Comparison of ENCODE assay signal across 16 cellular contexts in the genomic region with DNA sequence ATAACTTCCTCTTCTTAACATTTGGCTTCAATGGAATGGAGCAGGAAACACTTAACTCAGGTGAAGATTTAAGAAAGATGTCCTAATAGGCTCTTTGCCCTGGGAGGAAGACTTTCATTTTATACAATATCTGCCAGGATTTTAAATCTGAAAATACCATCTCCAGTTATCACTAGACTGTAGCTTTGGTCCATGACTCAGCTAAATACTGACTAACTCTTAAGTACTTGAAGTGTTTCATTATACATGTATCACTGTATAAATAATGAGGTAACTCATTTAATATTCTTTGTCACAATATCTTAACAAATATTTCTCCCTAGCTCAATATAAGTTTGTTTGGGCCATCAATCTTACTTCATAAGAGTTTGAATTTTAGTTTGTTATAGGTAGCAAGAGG. TPM values are rescaled to one million over a fixed set of nuclear protein-coding genes. Genes with fewer than 3 reads are reported as not detected.
DNase-seq lines count a peak whose midpoint lies in the region; ATAC-seq, FAIRE-seq and TF ChIP-seq lines count a peak whose summit lies in the region.
"Had no signal": no experiment of that assay in that cellular context is flagged by ENCODE, and none has a peak within 500 bp of the region (broad histone marks: within the 10 kb centered on the region; RNA-seq: fewer than 3 reads in every experiment).

No MANE protein-coding gene starts in this region.

- no peak for FAIRE-seq in bronchial epithelial cell (lab: Jason Lieb, UNC)
- no peak for FAIRE-seq in HepG2 (lab: Jason Lieb, UNC)

- ATAC-seq in HepG2 (no peak), HG03135 (IDR thresholded peaks at IDR 0.05; ENCODE audit: unreplicated experiment) (no peak)
- ATAC-seq: Right ventricle myocardium inferior had no signal

- H3K27me3 Mint-ChIP-seq in CD14-positive monocyte (ENCODE audit: low read depth in 3 of 3), result no peaks in the 10 kb centered on the region
- H3K27me3 Mint-ChIP-seq: progenitor cell of endocrine pancreas had no signal

- no peak overlapping the region for H3K4me3 Mint-ChIP-seq in CD14-positive monocyte

- H3K9me3 ChIP-seq in HepG2 (ENCODE audit: low read length), result no peaks in the 10 kb centered on the region

- no peak for TF ChIP-seq EP300 in HepG2 (IDR thresholded peaks at IDR 0.05; ENCODE audit: low read depth in 2 of 2, low read length in 2 of 2)
- no peak for TF ChIP-seq EP300 in HepG2 (CRISPR knock-in tag; IDR thresholded peaks at IDR 0.05; ENCODE audit: borderline replicate concordance)

- H2AFZ ChIP-seq in HepG2 (ENCODE audit: low read length), result no peak overlapping the region

- in situ Hi-C loops in HepG2 (cut with HindIII; ENCODE audit: extremely low pct_ligation_motif_present, low pct_unique_long_range_greater_than_20kb), result no loop called here
- in situ Hi-C loops in KBM-7 (cut with MboI; ENCODE audit: low pct_unique_long_range_greater_than_20kb, low sequenced_read_pairs), result no loop called here

- H3K36me3 Mint-ChIP-seq in CD14-positive monocyte, result peaks cover 0 to 2% of the 10 kb centered on the region in 2 donors

- no peak overlapping the region for H3K27ac ChIP-seq in HepG2 (ENCODE audit: extremely low read length, insufficient read depth, low read length)
- H3K27ac ChIP-seq: WERI-Rb-1 had no signal

- peaks cover 0 to 7% (median 0%) of the 10 kb centered on the region in 7 donors for H3K9me3 Mint-ChIP-seq in CD14-positive monocyte

- CTCF ChIA-PET in HepG2 (lab: Yijun Ruan, JAX; ENCODE audit: low intra/inter-chr PET ratio, low total read pairs), result no interaction called here

- H3K79me2 ChIP-seq in HepG2 (ENCODE audit: insufficient read depth, low read length), result no peaks in the 10 kb centered on the region

- no peaks in the 10 kb centered on the region for H4K20me1 ChIP-seq in HepG2 (ENCODE audit: insufficient read depth, low read length)

- H3K9ac ChIP-seq in HepG2 (ENCODE audit: insufficient read depth, low read depth, low read length), result no peak overlapping the region

- H3K27me3 ChIP-seq in bronchial epithelial cell (ENCODE audit: control insufficient read depth, insufficient read depth, low read length) (no peaks in the 10 kb centered on the region), HepG2 (ENCODE audit: control insufficient read depth in 1 of 2, insufficient read depth in 2 of 2, low read length in 2 of 2) (no peaks in the 10 kb centered on the region)

- peaks cover 8% of the 10 kb centered on the region for H3K4me1 ChIP-seq in HepG2 (ENCODE audit: insufficient read depth, low read length)

- H3K4me2 ChIP-seq in HepG2 (ENCODE audit: low read depth, low read length), result no peak overlapping the region

- POLR2A ChIA-PET in HepG2 (lab: Yijun Ruan, JAX), result no interaction called here

- H3K36me3 ChIP-seq in bronchial epithelial cell (ENCODE audit: control insufficient read depth, insufficient read depth, low read length) (no peaks in the 10 kb centered on the region), HepG2 (replicated peaks in 1 of 2; ENCODE audit: control insufficient read depth in 1 of 2, insufficient read depth in 2 of 2, low read length in 2 of 2) (no peaks in the 10 kb centered on the region)
- H3K36me3 ChIP-seq: WERI-Rb-1 had no signal

- H3K4me3 ChIP-seq in bronchial epithelial cell (ENCODE audit: low read depth, low read length), result no peak overlapping the region
- H3K4me3 ChIP-seq in HepG2 (replicated peaks in 1 of 3; ENCODE audit: insufficient read depth in 1 of 3, low read depth in 2 of 3, low read length in 3 of 3), result no peak overlapping the region

- no peak for TF ChIP-seq RAD21 in HepG2 (CRISPR knock-in tag; IDR thresholded peaks at IDR 0.05)

- TF ChIP-seq CTCF in CD14-positive monocyte (IDR thresholded peaks at IDR 0.05) (no peak), bronchial epithelial cell (IDR thresholded peaks at IDR 0.05; ENCODE audit: insufficient read depth, low read length, severe bottlenecking) (no peak), HepG2 (CRISPR knock-in tag; IDR thresholded peaks at IDR 0.05) (no peak)

- TF ChIP-seq POLR2A in HepG2 (IDR thresholded peaks at IDR 0.05; ENCODE audit: insufficient read depth in 1 of 2, low read depth in 2 of 2, low read length in 2 of 2), result no peak

- peak overlapping the region in 6 of 7 donors; percentile 56 to 88 (median 77) for H3K27ac Mint-ChIP-seq in CD14-positive monocyte
- H3K27ac Mint-ChIP-seq: progenitor cell of endocrine pancreas had no signal

- intact Hi-C loops in CD14-positive monocyte (cut with micrococcal nuclease), result no loop called here
- intact Hi-C loops in HepG2 (cut with micrococcal nuclease; ENCODE audit: unreplicated experiment), result no loop called here

- no peak for DNase-seq in CD14-positive monocyte (ENCODE audit: low spot score)
- peak; percentile 46 for DNase-seq in HT1080 (ENCODE audit: low read depth)
- DNase-seq in bronchial epithelial cell (ENCODE audit: low read depth), result peak; percentile 94
- DNase-seq in HepG2 (ENCODE audit: low spot score), result no peak
- DNase-seq in SHP77 treated with DMSO at 0.1 percent for 48 hours (lab: John Stamatoyannopoulos, UW), result no peak
- no peak for DNase-seq in nucleus accumbens (lab: John Stamatoyannopoulos, UW)
- no peak for DNase-seq in KBM-7
- DNase-seq: DMS153; mesendoderm; MM.1S; NCI-H2227 treated with DMSO at 0.1 percent for 48 hours; stimulated activated CD4-positive, alpha-beta T cell treated with anti-CD3 and anti-CD28 coated beads, Interleukin-4, amount 100 ng/mL, for 4 hours; WERI-Rb-1 had no signal

- no TSS peak for BruUV-seq in HepG2 (replicated peaks; lab: Mats Ljungman, UMichigan)

- peaks cover 36% of the 10 kb centered on the region for H3K4me1 Mint-ChIP-seq in CD14-positive monocyte

TF ChIP-seq in HepG2, 621 proteins besides CTCF, POLR2A, EP300 and RAD21 (continues in another document):
- TF ChIP-seq MAFK (conservative IDR thresholded peaks at IDR 0.05 in 1 of 2, IDR thresholded peaks at IDR 0.05 in 1 of 2; ENCODE audit: low read length in 2 of 2) (peak; percentile 13 to 38; a peak in 2 of 4 replicates), NFE2 (CRISPR knock-in tag; IDR thresholded peaks at IDR 0.05) (no peak), RARG (CRISPR knock-in tag; IDR thresholded peaks at IDR 0.05; ENCODE audit: low read depth) (no peak)

RNA-seq across cellular contexts. Expression of a gene that starts 34.7 kb away (rescaled TPM):
- polyA plus RNA-seq in CD14-positive monocyte, result 1 to 10 TPM; 3.9 to 4.3 TPM
- total RNA-seq in HT1080 (2014; rRNA removed; shearing (Covaris generic)), result 0.50 and 0.71 TPM in 2 replicates
- polyA plus RNA-seq in HT1080 (2015; cell fraction: cytosol; rRNA removed), result 1.9 TPM in 2 replicates
- 1.6 and 1.7 TPM in 2 replicates for polyA plus RNA-seq in HT1080 (2015; cell fraction: nucleus; rRNA removed)
- total RNA-seq in bronchial epithelial cell, result 0.79 and 0.90 TPM in 2 replicates
- 7.7 and 11.7 TPM in 2 replicates for total RNA-seq in HepG2 (2016; rRNA removed; fragmentation: Illumina TruSeq; extraction: Trizol)
- total RNA-seq in HepG2 (2016; cell fraction: cytosol; rRNA removed; fragmentation: Illumina TruSeq; extraction: Trizol; ENCODE audit: low read depth), result 1.8 and 2.4 TPM in 2 replicates
- total RNA-seq in HepG2 (2016; cell fraction: insoluble cytoplasmic fraction; rRNA removed; fragmentation: Illumina TruSeq; extraction: Trizol), result 8.0 and 11.5 TPM in 2 replicates
- total RNA-seq in HepG2 (2016; cell fraction: membrane; rRNA removed; fragmentation: Illumina TruSeq; extraction: Trizol), result 2.9 and 3.2 TPM in 2 replicates
- total RNA-seq in HepG2 (2016; cell fraction: nucleus; rRNA removed; fragmentation: Illumina TruSeq; extraction: Trizol), result 3.7 and 4.5 TPM in 2 replicates
- polyA plus RNA-seq in HepG2 (2011; rRNA removed), result 7.8 and 8.3 TPM in 2 replicates
- 7.5 and 9.2 TPM in 2 replicates for polyA plus RNA-seq in HepG2 (2011; cell fraction: cytosol; rRNA removed)
- polyA plus RNA-seq in HepG2 (2011; cell fraction: nucleus; rRNA removed), result 1.4 and 2.0 TPM in 2 replicates
- 4.9 and 12.6 TPM in 2 replicates for polyA plus RNA-seq in HepG2 (2012)
- polyA plus RNA-seq in HepG2 (2016; cell fraction: cytosol; fragmentation: Illumina TruSeq; extraction: Trizol; ENCODE audit: low read depth), result 1.8 and 2.2 TPM in 2 replicates
- polyA plus RNA-seq in HepG2 (2016; cell fraction: insoluble cytoplasmic fraction; fragmentation: Illumina TruSeq; extraction: Trizol; ENCODE audit: low read depth), result 10.1 and 10.5 TPM in 2 replicates
- polyA plus RNA-seq in HepG2 (2016; cell fraction: membrane; fragmentation: Illumina TruSeq; extraction: Trizol; ENCODE audit: low read depth), result 2.2 and 2.3 TPM in 2 replicates
- polyA plus RNA-seq in HepG2 (2016; cell fraction: nucleus; fragmentation: Illumina TruSeq; extraction: Trizol; ENCODE audit: insufficient read depth, low read depth), result 2.4 and 3.5 TPM in 2 replicates
- polyA minus RNA-seq in HepG2 (2011; rRNA and poly(A)+ RNA removed; ENCODE audit: low replicate concordance), result 1.0 and 4.2 TPM in 2 replicates
- polyA minus RNA-seq in HepG2 (2011; cell fraction: cytosol; rRNA and poly(A)+ RNA removed), result 2.5 and 3.7 TPM in 2 replicates
- polyA minus RNA-seq in HepG2 (2011; cell fraction: nucleus; rRNA and poly(A)+ RNA removed), result 7.6 and 9.3 TPM in 2 replicates

RNA-seq across cellular contexts. Expression of a gene that starts 35.1 kb away (rescaled TPM):
- polyA plus RNA-seq in CD14-positive monocyte (10 to 100 TPM; 49.3 to 52.8 TPM), HepG2 (2011; rRNA removed) (28.0 and 28.3 TPM in 2 replicates)
- total RNA-seq in HT1080 (2014; rRNA removed; shearing (Covaris generic)), result 18.5 and 31.8 TPM in 2 replicates
- polyA plus RNA-seq in HT1080 (2015; cell fraction: cytosol; rRNA removed), result 39.9 and 44.0 TPM in 2 replicates
- 39.6 and 41.0 TPM in 2 replicates for polyA plus RNA-seq in HT1080 (2015; cell fraction: nucleus; rRNA removed)
- total RNA-seq in bronchial epithelial cell (8.4 and 15.9 TPM in 2 replicates), HepG2 (2016; rRNA removed; fragmentation: Illumina TruSeq; extraction: Trizol) (24.9 and 34.8 TPM in 2 replicates)
- total RNA-seq in HepG2 (2016; cell fraction: cytosol; rRNA removed; fragmentation: Illumina TruSeq; extraction: Trizol; ENCODE audit: low read depth), result 8.2 and 8.5 TPM in 2 replicates
- total RNA-seq in HepG2 (2016; cell fraction: insoluble cytoplasmic fraction; rRNA removed; fragmentation: Illumina TruSeq; extraction: Trizol), result 26.2 and 31.2 TPM in 2 replicates
- total RNA-seq in HepG2 (2016; cell fraction: membrane; rRNA removed; fragmentation: Illumina TruSeq; extraction: Trizol), result 13.7 and 14.1 TPM in 2 replicates
- 33.5 and 34.7 TPM in 2 replicates for total RNA-seq in HepG2 (2016; cell fraction: nucleus; rRNA removed; fragmentation: Illumina TruSeq; extraction: Trizol)
- polyA plus RNA-seq in HepG2 (2011; cell fraction: cytosol; rRNA removed), result 18.3 and 23.5 TPM in 2 replicates
- 14.1 and 17.0 TPM in 2 replicates for polyA plus RNA-seq in HepG2 (2011; cell fraction: nucleus; rRNA removed)
- 23.1 and 32.2 TPM in 2 replicates for polyA plus RNA-seq in HepG2 (2012)
- 11.4 and 14.0 TPM in 2 replicates for polyA plus RNA-seq in HepG2 (2016; cell fraction: cytosol; fragmentation: Illumina TruSeq; extraction: Trizol; ENCODE audit: low read depth)
- polyA plus RNA-seq in HepG2 (2016; cell fraction: insoluble cytoplasmic fraction; fragmentation: Illumina TruSeq; extraction: Trizol; ENCODE audit: low read depth), result 49.9 and 58.4 TPM in 2 replicates
- 17.1 and 19.7 TPM in 2 replicates for polyA plus RNA-seq in HepG2 (2016; cell fraction: membrane; fragmentation: Illumina TruSeq; extraction: Trizol; ENCODE audit: low read depth)
- 22.3 and 23.0 TPM in 2 replicates for polyA plus RNA-seq in HepG2 (2016; cell fraction: nucleus; fragmentation: Illumina TruSeq; extraction: Trizol; ENCODE audit: insufficient read depth, low read depth)
- 22.8 and 28.8 TPM in 2 replicates for polyA minus RNA-seq in HepG2 (2011; rRNA and poly(A)+ RNA removed; ENCODE audit: low replicate concordance)
- 18.5 and 21.5 TPM in 2 replicates for polyA minus RNA-seq in HepG2 (2011; cell fraction: cytosol; rRNA and poly(A)+ RNA removed)
- polyA minus RNA-seq in HepG2 (2011; cell fraction: nucleus; rRNA and poly(A)+ RNA removed), result 132 and 154 TPM in 2 replicates

Comparison
In these comparisons a context has a peak if more than half of its experiments do, and no peak if none do; other contexts are left out.
1. DNase-seq: peak in HT1080 (single experiment) and bronchial epithelial cell (single experiment); none in CD14-positive monocyte (single experiment), HepG2 (single experiment), SHP77 treated with DMSO at 0.1 percent for 48 hours (single experiment), nucleus accumbens (0 of 56) and KBM-7 (single experiment).